Comparison of ENCODE assay signal across 1 cellular context in genomic region chr19:12840091-12841079, GRCh38.
TF ChIP-seq lines count a peak whose summit lies in the region.

No MANE protein-coding gene starts in this region.

TF ChIP-seq in HEK293, 187 proteins besides CTCF, POLR2A, EP300 and RAD21 (continued from another document):
- TF ChIP-seq PATZ1 (tag by site-specific recombination; IDR thresholded peaks at IDR 0.05) (0 out of 2 replicates have a peak, but pooled peaks have one; percentile 36), SP2 (tag by site-specific recombination; IDR thresholded peaks at IDR 0.05) (peak; percentile 88), KLF8 (tag by site-specific recombination; IDR thresholded peaks at IDR 0.05) (peak; percentile 74), PRDM10 (tag by site-specific recombination; IDR thresholded peaks at IDR 0.05) (peak; percentile 19; the same call in 1 of the 2 replicates), MEIS1 (CRISPR knock-in tag; IDR thresholded peaks at IDR 0.05; ENCODE audit: borderline replicate concordance) (no peak), ZNF501 (tag by site-specific recombination; IDR thresholded peaks at IDR 0.05) (no peak), ZBTB17 (tag by site-specific recombination; IDR thresholded peaks at IDR 0.05) (peak; percentile 54), KLF9 (tag by site-specific recombination; IDR thresholded peaks at IDR 0.05; ENCODE audit: low read depth) (peak; percentile 99), KLF1 (tag by site-specific recombination; IDR thresholded peaks at IDR 0.05) (peak; percentile 94), ZNF223 (tag by site-specific recombination; IDR thresholded peaks at IDR 0.05) (peak; percentile 83), ZNF280D (tag by site-specific recombination; IDR thresholded peaks at IDR 0.05) (no peak), ZFHX2 (tag by site-specific recombination; conservative IDR thresholded peaks at IDR 0.05) (peak; percentile 65; the same call in 1 of the 2 replicates), INSM2 (tag by site-specific recombination; IDR thresholded peaks at IDR 0.05) (no peak), EGR2 (tag by site-specific recombination; IDR thresholded peaks at IDR 0.05; ENCODE audit: low read depth) (peak; percentile 72)
TF ChIP-seq in HEK293: peak in this region for 12.
